ENCODE assay signal across 22 cellular contexts in genomic region chrY:12360496-12360895, GRCh38.
"Had no signal": no experiment of that assay in that cellular context is flagged by ENCODE, and none has a peak within 500 bp of the region (broad histone marks: within the 10 kb centered on the region; RNA-seq: fewer than 3 reads in every experiment).

No MANE protein-coding gene starts in this region.

- H3K36me3 ChIP-seq: heart right ventricle, left ventricle myocardium inferior, pancreas, prostate gland, spleen, transverse colon, uterus had no signal

- DNase-seq: islet precursor cell; kidney glomerular epithelial cell; left colon; midbrain; naive thymus-derived CD8-positive, alpha-beta T cell; nucleus accumbens; posterior cingulate gyrus; retina; spleen; stimulated activated CD4-positive, alpha-beta T cell treated with anti-CD3 and anti-CD28 coated beads, Interleukin-4, amount 100 ng/mL, for 24 hours; stimulated activated naive CD4-positive, alpha-beta T cell; transverse colon; uterus had no signal

- ATAC-seq: left colon; naive thymus-derived CD8-positive, alpha-beta T cell; pancreas; right cardiac atrium; sciatic nerve; stimulated activated effector memory CD8-positive, alpha-beta T cell treated with anti-CD3 and anti-CD28 coated beads, Interleukin-12 subunit alpha, Interleukin-12 subunit beta, amount 100 ng/mL, for 72 hours had no signal

- H3K27me3 ChIP-seq: heart right ventricle, hepatocyte, pancreas, spleen, transverse colon, uterus had no signal

- H3K27ac ChIP-seq: heart right ventricle, hepatocyte, left ventricle myocardium inferior, pancreas, prostate gland, skin epidermis, spleen, uterus had no signal

- FAIRE-seq: pancreas had no signal

- H3K4me1 ChIP-seq: heart right ventricle, left ventricle myocardium inferior, pancreas, prostate gland, spleen, transverse colon, uterus had no signal

- H3K9me3 ChIP-seq: heart right ventricle, left ventricle myocardium inferior, pancreas, prostate gland, spleen, transverse colon, uterus had no signal

- H3K4me3 ChIP-seq: heart right ventricle, hepatocyte, left ventricle myocardium inferior, pancreas, prostate gland, skin epidermis, spleen, transverse colon, uterus had no signal
